9 cellular contexts compared by ENCODE assay signal in genomic region chr17:77247609-77248008, GRCh38.
DNase-seq lines count a peak whose midpoint lies in the region; ATAC-seq and TF ChIP-seq lines count a peak whose summit lies in the region.
"Had no signal": no experiment of that assay in that cellular context is flagged by ENCODE, and none has a peak within 500 bp of the region (broad histone marks: within the 10 kb centered on the region; RNA-seq: fewer than 3 reads in every experiment).

No MANE protein-coding gene starts in this region.

- TF ChIP-seq CTCF in Caco-2 (IDR thresholded peaks at IDR 0.05; ENCODE audit: insufficient read depth in 1 of 2, low read depth in 1 of 2, low read length in 1 of 2, severe bottlenecking in 1 of 2, unreplicated experiment in 1 of 2) = no peak
- no peak for TF ChIP-seq CTCF in mammary epithelial cell (conservative IDR thresholded peaks at IDR 0.05 in 1 of 2, IDR thresholded peaks at IDR 0.05 in 1 of 2; ENCODE audit: extremely low read depth in 1 of 2, insufficient read depth in 1 of 2, low read depth in 1 of 2, low read length in 2 of 2)
- TF ChIP-seq CTCF in nephron (IDR thresholded peaks at IDR 0.05; ENCODE audit: unreplicated experiment in 3 of 3) = no peak

- BruUV-seq in Caco-2 (replicated peaks; lab: Mats Ljungman, UMichigan) = no TSS peak
- no TSS peak for BruUV-seq in mammary epithelial cell (replicated peaks; lab: Mats Ljungman, UMichigan)

- no peaks in the 10 kb centered on the region for H4K20me1 ChIP-seq in mammary epithelial cell (ENCODE audit: insufficient read depth, low read length)

- peak overlapping the region; percentile 10 for H3K27ac Mint-ChIP-seq in Caco-2 (ENCODE audit: unreplicated experiment)
- H3K27ac Mint-ChIP-seq in nephron = no peak overlapping the region

- peak overlapping the region; percentile 64 for H3K4me3 Mint-ChIP-seq in Caco-2 (ENCODE audit: unreplicated experiment)
- H3K4me3 Mint-ChIP-seq in nephron = peak overlapping the region; percentile 74 to 75 (median 74)

- intact Hi-C loops in Caco-2 (cut with micrococcal nuclease; ENCODE audit: unreplicated experiment) = loop anchor here (1.0 to 2.0 kb wide), 2 partner anchors 33 to 161 kb away; no protein-coding TSS in a partner anchor
- intact Hi-C loops in mammary epithelial cell (cut with micrococcal nuclease) = loop anchor here (1.0 to 2.0 kb wide), 4 partner anchors 151 to 375 kb away; no protein-coding TSS in a partner anchor

- POLR2A ChIA-PET in Caco-2 (lab: Charles Lee) = no interaction called here

- no peaks in the 10 kb centered on the region for H3K9me3 Mint-ChIP-seq in Caco-2 (ENCODE audit: unreplicated experiment)
- H3K9me3 Mint-ChIP-seq in nephron = no peaks in the 10 kb centered on the region

- H3K9ac ChIP-seq in mammary epithelial cell (ENCODE audit: insufficient read depth, low read length) = no peak overlapping the region

- H3K4me1 Mint-ChIP-seq in Caco-2 (ENCODE audit: low read depth, unreplicated experiment) = no peaks in the 10 kb centered on the region
- H3K4me1 Mint-ChIP-seq in nephron = peaks cover 3% of the 10 kb centered on the region

- dilution Hi-C loops in mammary epithelial cell (cut with HindIII; ENCODE audit: low sequenced_read_pairs) = no loop called here

- no peak for DNase-seq in Caco-2
- DNase-seq in MG63 = no peak
- no peak for DNase-seq in mammary epithelial cell
- DNase-seq in midbrain (lab: John Stamatoyannopoulos, UW) = no peak

- H3K4me3 ChIP-seq in Caco-2 (ENCODE audit: low read depth, low read length) (peak overlapping the region; percentile 64), MG63 (peak overlapping the region; percentile 52; the same call in 1 of the 2 replicates), mammary epithelial cell (replicated peaks in 1 of 3; ENCODE audit: insufficient read depth in 1 of 3, low read depth in 2 of 3, low read length in 3 of 3) (no peak overlapping the region)
- H3K4me3 ChIP-seq: lung had no signal

- H3K36me3 Mint-ChIP-seq in Caco-2 (ENCODE audit: insufficient read depth, unreplicated experiment) (no peaks in the 10 kb centered on the region), nephron (ENCODE audit: low read depth) (no peaks in the 10 kb centered on the region)

- peak overlapping the region; percentile 93 for H3K4me2 ChIP-seq in mammary epithelial cell (ENCODE audit: insufficient read depth, low read depth, low read length)

- peaks cover 3% of the 10 kb centered on the region for H3K27me3 Mint-ChIP-seq in Caco-2 (ENCODE audit: insufficient read depth, unreplicated experiment)
- H3K27me3 Mint-ChIP-seq in nephron (ENCODE audit: low read depth) = peaks cover 4% of the 10 kb centered on the region

- H3K4me1 ChIP-seq in Caco-2 (peaks cover 9% of the 10 kb centered on the region), mammary epithelial cell (ENCODE audit: insufficient read depth, low read length) (peaks cover 8% of the 10 kb centered on the region)

- H2AFZ ChIP-seq in mammary epithelial cell (ENCODE audit: low read depth, low read length) = peak overlapping the region; percentile 91

- CTCF ChIA-PET in Caco-2 (lab: Charles Lee) (interaction anchor here (1.3 kb wide), 1 partner anchor 160 kb away, joined by 6 read pairs; no protein-coding TSS in a partner anchor), mammary epithelial cell (lab: Charles Lee; ENCODE audit: low non-redundant PET) (interaction anchor here (0.6 to 0.7 kb wide), 2 partner anchors 102 to 148 kb away, joined by 3 to 4 read pairs; no protein-coding TSS in a partner anchor)

- ATAC-seq in GM18868 (IDR thresholded peaks at IDR 0.05; ENCODE audit: unreplicated experiment) = no peak
- ATAC-seq in HG03354 (IDR thresholded peaks at IDR 0.05; ENCODE audit: poor library complexity, severe bottlenecking, unreplicated experiment) = no peak
- ATAC-seq in HG02970 (IDR thresholded peaks at IDR 0.05; ENCODE audit: low FRiP score, unreplicated experiment) = no peak

- H3K36me3 ChIP-seq in Caco-2 (ENCODE audit: control insufficient read depth, insufficient read depth, low read length) (no peaks in the 10 kb centered on the region), MG63 (no peaks in the 10 kb centered on the region), mammary epithelial cell (ENCODE audit: insufficient read depth, low read length) (no peaks in the 10 kb centered on the region)

- WGBS in mammary epithelial cell (ENCODE audit: low coverage, missing lambda C conversion rate) = 50% methylated on average over 4 of the region's 8 CpGs

- no peaks in the 10 kb centered on the region for H3K79me2 ChIP-seq in mammary epithelial cell (ENCODE audit: insufficient read depth, low read length)

- H3K27me3 ChIP-seq in Caco-2 (replicated peaks; ENCODE audit: control insufficient read depth, insufficient read depth, low read length) (no peaks in the 10 kb centered on the region), MG63 (no peaks in the 10 kb centered on the region), mammary epithelial cell (ENCODE audit: insufficient read depth, low read length) (no peaks in the 10 kb centered on the region)

- in situ Hi-C loops in mammary epithelial cell (cut with MboI; ENCODE audit: low sequenced_read_pairs in 2 of 2) = loop anchor here (5.0 to 25.0 kb wide), 2 partner anchors 160 to 385 kb away; partner anchors contain the start of gene MGAT5B (in 1 of the 2)

- H3K27ac ChIP-seq in mammary epithelial cell (ENCODE audit: insufficient read depth, low read depth, low read length) = no peak overlapping the region

- no peaks in the 10 kb centered on the region for H3K9me3 ChIP-seq in Caco-2
- no peaks in the 10 kb centered on the region for H3K9me3 ChIP-seq in MG63
- H3K9me3 ChIP-seq in mammary epithelial cell (replicated peaks; ENCODE audit: insufficient read depth, low read length) = no peaks in the 10 kb centered on the region

Comparison
In these comparisons a context has a peak if more than half of its experiments do, and no peak if none do; other contexts are left out.
1. H3K4me3 ChIP-seq: peak in Caco-2 (single experiment) and MG63 (single experiment); none in mammary epithelial cell (0 of 3).